In genomic region chr14:95024380-95024779, GRCh38 we compare ENCODE assay signal across 18 cellular contexts.
DNase-seq lines count a peak whose midpoint lies in the region; ATAC-seq, FAIRE-seq and TF ChIP-seq lines count a peak whose summit lies in the region.
"Had no signal": no experiment of that assay in that cellular context is flagged by ENCODE, and none has a peak within 500 bp of the region (broad histone marks: within the 10 kb centered on the region; RNA-seq: fewer than 3 reads in every experiment).

No MANE protein-coding gene starts in this region.

- H3K9ac ChIP-seq in astrocyte (ENCODE audit: low read length), result no peak overlapping the region
- H3K9ac ChIP-seq: BLaER1 treated with 17β-estradiol and CSF1 and Interleukin-3, amounts not matched to agents 10 nM and 100 nM had no signal

- H3K27ac Mint-ChIP-seq in astrocyte (ENCODE audit: unreplicated experiment), result peak overlapping the region; percentile 66
- no peak overlapping the region for H3K27ac Mint-ChIP-seq in osteocyte (ENCODE audit: unreplicated experiment)
- no peak overlapping the region for H3K27ac Mint-ChIP-seq in activated CD4-positive, alpha-beta T cell treated with anti-CD3 and anti-CD28 coated beads, Interleukin-2, amount 10 ng/mL, durations not matched to agents 24 days and 14 days
- H3K27ac Mint-ChIP-seq: B cell; CD8-positive, alpha-beta T cell; GM23338 had no signal

- TF ChIP-seq EP300 in esophagus muscularis mucosa (IDR thresholded peaks at IDR 0.05), result no peak

- H3K9me3 ChIP-seq in astrocyte (ENCODE audit: insufficient read depth, low read depth, low read length) (no peaks in the 10 kb centered on the region), esophagus muscularis mucosa (peaks cover 0 to 4% (median 0%) of the 10 kb centered on the region in 4 donors), upper lobe of right lung (no peaks in the 10 kb centered on the region)

- H3K4me1 Mint-ChIP-seq in astrocyte (ENCODE audit: low read depth, unreplicated experiment) (no peaks in the 10 kb centered on the region), osteocyte (ENCODE audit: unreplicated experiment) (no peaks in the 10 kb centered on the region)
- no peaks in the 10 kb centered on the region for H3K4me1 Mint-ChIP-seq in activated CD4-positive, alpha-beta T cell treated with anti-CD3 and anti-CD28 coated beads, Interleukin-2, amount 10 ng/mL, durations not matched to agents 24 days and 14 days
- H3K4me1 Mint-ChIP-seq: B cell, GM23338 had no signal

- H3K4me3 Mint-ChIP-seq in astrocyte (ENCODE audit: unreplicated experiment) (no peak overlapping the region), osteocyte (ENCODE audit: unreplicated experiment) (no peak overlapping the region)
- no peak overlapping the region for H3K4me3 Mint-ChIP-seq in activated CD4-positive, alpha-beta T cell treated with anti-CD3 and anti-CD28 coated beads, Interleukin-2, amount 10 ng/mL, durations not matched to agents 24 days and 14 days
- H3K4me3 Mint-ChIP-seq: B cell; CD8-positive, alpha-beta T cell; GM23338 had no signal

- H3K9me3 Mint-ChIP-seq in astrocyte (ENCODE audit: unreplicated experiment) (peaks cover 3% of the 10 kb centered on the region), osteocyte (ENCODE audit: unreplicated experiment) (peaks cover 14% of the 10 kb centered on the region)
- H3K9me3 Mint-ChIP-seq in activated CD4-positive, alpha-beta T cell treated with anti-CD3 and anti-CD28 coated beads, Interleukin-2, amount 10 ng/mL, durations not matched to agents 24 days and 14 days, result no peaks in the 10 kb centered on the region
- H3K9me3 Mint-ChIP-seq: GM23338 had no signal

- H4K20me1 ChIP-seq in astrocyte (ENCODE audit: insufficient read depth, low read length), result no peaks in the 10 kb centered on the region
- H4K20me1 ChIP-seq: BLaER1 treated with 17β-estradiol and CSF1 and Interleukin-3, amounts not matched to agents 10 nM and 100 nM had no signal

- 98% methylated on average over 6 of the region's 6 CpGs for WGBS in esophagus muscularis mucosa

- H3K36me3 ChIP-seq in astrocyte (ENCODE audit: insufficient read depth, low read length) (no peaks in the 10 kb centered on the region), esophagus muscularis mucosa (no peaks in the 10 kb centered on the region), upper lobe of right lung (no peaks in the 10 kb centered on the region)
- H3K36me3 ChIP-seq: BLaER1 treated with 17β-estradiol and CSF1 and Interleukin-3, amounts not matched to agents 10 nM and 100 nM had no signal

- peak; percentile 30 for DNase-seq in activated CD8-positive, alpha-beta memory T cell treated with anti-CD3 and anti-CD28 coated beads, Interleukin-2, amount 50 U/mL, for 48 hours
- DNase-seq in activated CD8-positive, alpha-beta memory T cell treated with anti-CD3 and anti-CD28 coated beads, Interleukin-2, amount 50 U/mL, for 4 hours, result no peak
- DNase-seq in astrocyte (ENCODE audit: low read depth), result no peak
- DNase-seq in esophagus muscularis mucosa (ENCODE audit: extremely low spot score), result peak; percentile 64
- DNase-seq in osteocyte (ENCODE audit: extremely low spot score, unreplicated experiment), result peak; percentile 54
- no peak for DNase-seq in upper lobe of right lung
- no peak for DNase-seq in NOMO-1 treated with dmso at 0.1 percent for 144 hours (lab: John Stamatoyannopoulos, UW; ENCODE audit: unreplicated experiment)
- no peak for DNase-seq in activated CD4-positive, alpha-beta T cell treated with anti-CD3 and anti-CD28 coated beads, Interleukin-2, amount 10 ng/mL, durations not matched to agents 24 days and 14 days
- DNase-seq: Calu3; CD8-positive, alpha-beta T cell; DMS79 treated with DMSO at 0.1 percent for 48 hours; GF-D8; HCEC 1CT had no signal

- H3K4me3 ChIP-seq in astrocyte (ENCODE audit: insufficient read depth, low read depth, low read length), result no peak overlapping the region
- H3K4me3 ChIP-seq in esophagus muscularis mucosa, result no peak overlapping the region
- no peak overlapping the region for H3K4me3 ChIP-seq in upper lobe of right lung
- H3K4me3 ChIP-seq: BLaER1 treated with 17β-estradiol and CSF1 and Interleukin-3, amounts not matched to agents 10 nM and 100 nM; GM23338 had no signal

- H3K27ac ChIP-seq in astrocyte (ENCODE audit: low read depth, low read length) (no peak overlapping the region), esophagus muscularis mucosa (replicated peaks in 1 of 4) (no peak overlapping the region), upper lobe of right lung (no peak overlapping the region)
- H3K27ac ChIP-seq: BLaER1 treated with 17β-estradiol and CSF1 and Interleukin-3, amounts not matched to agents 10 nM and 100 nM; HL-60 had no signal

- H3K79me2 ChIP-seq in astrocyte (ENCODE audit: insufficient read depth, low read length), result no peaks in the 10 kb centered on the region

- H3K4me1 ChIP-seq in astrocyte (ENCODE audit: insufficient read depth, low read length), result no peaks in the 10 kb centered on the region
- no peaks in the 10 kb centered on the region for H3K4me1 ChIP-seq in esophagus muscularis mucosa
- H3K4me1 ChIP-seq in upper lobe of right lung, result no peaks in the 10 kb centered on the region

- intact Hi-C loops in esophagus muscularis mucosa (cut with DNase I) (no loop called here), upper lobe of right lung (cut with DNase I) (no loop called here)
- intact Hi-C loops in activated CD4-positive, alpha-beta T cell treated with anti-CD3 and anti-CD28 coated beads, Interleukin-2, amount 10 ng/mL, durations not matched to agents 24 days and 14 days (cut with micrococcal nuclease), result no loop called here

- no peak for TF ChIP-seq POLR2A in esophagus muscularis mucosa (IDR thresholded peaks at IDR 0.05; ENCODE audit: low read depth)

- no peak for FAIRE-seq in astrocyte (lab: Jason Lieb, UNC)
- FAIRE-seq: H54 had no signal

- no peaks in the 10 kb centered on the region for H3K27me3 Mint-ChIP-seq in astrocyte (ENCODE audit: low read depth, unreplicated experiment)
- peaks cover 15% of the 10 kb centered on the region for H3K27me3 Mint-ChIP-seq in osteocyte (ENCODE audit: unreplicated experiment)
- peaks cover 10% of the 10 kb centered on the region for H3K27me3 Mint-ChIP-seq in activated CD4-positive, alpha-beta T cell treated with anti-CD3 and anti-CD28 coated beads, Interleukin-2, amount 10 ng/mL, durations not matched to agents 24 days and 14 days

- ATAC-seq in upper lobe of right lung, result no peak
- ATAC-seq: CD8-positive, alpha-beta T cell; GM23338 had no signal

- no peak overlapping the region for H3K4me2 ChIP-seq in astrocyte (ENCODE audit: low read length)
- H3K4me2 ChIP-seq: BLaER1 treated with 17β-estradiol and CSF1 and Interleukin-3, amounts not matched to agents 10 nM and 100 nM; GM23338 had no signal

- no peak for TF ChIP-seq CTCF in astrocyte (IDR thresholded peaks at IDR 0.05; ENCODE audit: insufficient read depth, low read depth, low read length)
- TF ChIP-seq CTCF in esophagus muscularis mucosa (IDR thresholded peaks at IDR 0.05), result no peak
- no peak for TF ChIP-seq CTCF in osteocyte (IDR thresholded peaks at IDR 0.05)
- TF ChIP-seq CTCF in upper lobe of right lung (IDR thresholded peaks at IDR 0.05), result no peak

- H3K36me3 Mint-ChIP-seq in astrocyte (ENCODE audit: low read depth, unreplicated experiment), result no peaks in the 10 kb centered on the region
- no peaks in the 10 kb centered on the region for H3K36me3 Mint-ChIP-seq in osteocyte (ENCODE audit: unreplicated experiment)
- H3K36me3 Mint-ChIP-seq in activated CD4-positive, alpha-beta T cell treated with anti-CD3 and anti-CD28 coated beads, Interleukin-2, amount 10 ng/mL, durations not matched to agents 24 days and 14 days (ENCODE audit: low read depth), result no peaks in the 10 kb centered on the region
- H3K36me3 Mint-ChIP-seq: CD8-positive, alpha-beta T cell had no signal

- H2AFZ ChIP-seq in astrocyte (ENCODE audit: low read depth, low read length), result no peak overlapping the region
- H2AFZ ChIP-seq: GM23338 had no signal

- no peaks in the 10 kb centered on the region for H3K27me3 ChIP-seq in astrocyte (ENCODE audit: insufficient read depth, low read length)
- no peaks in the 10 kb centered on the region for H3K27me3 ChIP-seq in esophagus muscularis mucosa
- H3K27me3 ChIP-seq in upper lobe of right lung, result peaks cover 4% of the 10 kb centered on the region
- H3K27me3 ChIP-seq: BLaER1 treated with 17β-estradiol and CSF1 and Interleukin-3, amounts not matched to agents 10 nM and 100 nM had no signal

Comparison
In these comparisons a context has a peak if more than half of its experiments do, and no peak if none do; other contexts are left out.
1. DNase-seq: peak in activated CD8-positive, alpha-beta memory T cell treated with anti-CD3 and anti-CD28 coated beads, Interleukin-2, amount 50 U/mL, for 48 hours (single experiment), esophagus muscularis mucosa (single experiment) and osteocyte (single experiment); none in activated CD8-positive, alpha-beta memory T cell treated with anti-CD3 and anti-CD28 coated beads, Interleukin-2, amount 50 U/mL, for 4 hours (single experiment), astrocyte (single experiment), upper lobe of right lung (single experiment), NOMO-1 treated with dmso at 0.1 percent for 144 hours (single experiment) and activated CD4-positive, alpha-beta T cell treated with anti-CD3 and anti-CD28 coated beads, Interleukin-2, amount 10 ng/mL, durations not matched to agents 24 days and 14 days (single experiment).